Comparison of ENCODE assay signal across 8 cellular contexts in genomic region chr18:13823707-13824395, GRCh38. TPM values are rescaled to one million over a fixed set of nuclear protein-coding genes. Genes with fewer than 3 reads are reported as not detected.
DNase-seq lines count a peak whose midpoint lies in the region; ATAC-seq and TF ChIP-seq lines count a peak whose summit lies in the region.

TSS of gene MC5R (plus strand) at chr18:13824149. CDS start at chr18:13825766, 1,617 bp downstream.

- H3K4me2 ChIP-seq in OCI-LY1 (ENCODE audit: low read length) = peak within 1 kb of the TSS; percentile 75
- H3K4me2 ChIP-seq in fibroblast of lung (ENCODE audit: extremely low read depth, insufficient read depth, low read length) = peak within 1 kb of the TSS; percentile 59
- H3K4me2 ChIP-seq in neural cell (ENCODE audit: low read length) = peak within 1 kb of the TSS; percentile 70

- H3F3A ChIP-seq in OCI-LY1 (ENCODE audit: insufficient read depth, low read length) (no peaks in the 10 kb centered on the region), neural cell (ENCODE audit: insufficient read depth, low read length, poor library complexity, severe bottlenecking) (no peaks in the 10 kb centered on the region)

- H3K9me3 Mint-ChIP-seq in activated T-cell treated with anti-CD3 and anti-CD28 coated beads, Interleukin-2, amount 50 U/mL, for 24 hours = no peaks in the 10 kb centered on the region

- no peak within 1 kb of the TSS for H2AFZ ChIP-seq in OCI-LY1 (ENCODE audit: low read length)
- H2AFZ ChIP-seq in fibroblast of lung (ENCODE audit: low read length) = peak within 1 kb of the TSS; percentile 20
- H2AFZ ChIP-seq in neural cell (ENCODE audit: low read depth, low read length) = no peak within 1 kb of the TSS

- no peaks in the 10 kb centered on the region for H3K36me3 Mint-ChIP-seq in activated T-cell treated with anti-CD3 and anti-CD28 coated beads, Interleukin-2, amount 50 U/mL, for 24 hours (ENCODE audit: low read depth)

- peaks cover 43% of the 10 kb centered on the region for H3K27me3 Mint-ChIP-seq in activated T-cell treated with anti-CD3 and anti-CD28 coated beads, Interleukin-2, amount 50 U/mL, for 24 hours

- no peaks in the 10 kb centered on the region for H3K9me3 ChIP-seq in OCI-LY1 (ENCODE audit: low read length)
- H3K9me3 ChIP-seq in fibroblast of lung (ENCODE audit: control insufficient read depth, insufficient read depth, low read depth, low read length) = no peaks in the 10 kb centered on the region
- H3K9me3 ChIP-seq in neural cell (ENCODE audit: low read length) = no peaks in the 10 kb centered on the region

- H3K27me3 ChIP-seq in OCI-LY1 (ENCODE audit: insufficient read depth, low read length) (peaks cover 7% of the 10 kb centered on the region; the same call in 1 of the 2 replicates), fibroblast of lung (ENCODE audit: control insufficient read depth, insufficient read depth, low read length) (no peaks in the 10 kb centered on the region), neural cell (ENCODE audit: insufficient read depth, low read depth, low read length) (peaks cover 3% of the 10 kb centered on the region)

- H3K36me3 ChIP-seq in OCI-LY1 (ENCODE audit: insufficient read depth, low read length) (no peaks in the 10 kb centered on the region), fibroblast of lung (ENCODE audit: control insufficient read depth, insufficient read depth, low read length) (no peaks in the 10 kb centered on the region), neural cell (ENCODE audit: insufficient read depth, low read length) (no peaks in the 10 kb centered on the region)

- no peak for TF ChIP-seq EP300 in neural cell (conservative IDR thresholded peaks at IDR 0.05; ENCODE audit: poor library complexity, severe bottlenecking)

- no peak within 1 kb of the TSS for H3K27ac Mint-ChIP-seq in activated T-cell treated with anti-CD3 and anti-CD28 coated beads, Interleukin-2, amount 50 U/mL, for 24 hours

- ATAC-seq in GM18907 (IDR thresholded peaks at IDR 0.05; ENCODE audit: unreplicated experiment) (peak; percentile 94), HG03159 (IDR thresholded peaks at IDR 0.05; ENCODE audit: unreplicated experiment) (peak; percentile 84)
- ATAC-seq in stimulated activated naive CD8-positive, alpha-beta T cell treated with anti-CD3 and anti-CD28 coated beads, Interleukin-15, Interleukin-2, amounts not matched to agents 100 U/mL and 50 U/mL, for 24 hours = peak; percentile 76

- H3K9me2 ChIP-seq in OCI-LY1 (ENCODE audit: low read depth, low read length) (no peaks in the 10 kb centered on the region), neural cell (ENCODE audit: insufficient read depth, low read length) (no peaks in the 10 kb centered on the region)

- H3K4me1 ChIP-seq in OCI-LY1 (ENCODE audit: insufficient read depth, low read length, severe bottlenecking) = peaks cover 4% of the 10 kb centered on the region
- H3K4me1 ChIP-seq in fibroblast of lung (ENCODE audit: control insufficient read depth, extremely low read depth, insufficient read depth, low read length) = no peaks in the 10 kb centered on the region

- H3K4me3 Mint-ChIP-seq in activated T-cell treated with anti-CD3 and anti-CD28 coated beads, Interleukin-2, amount 50 U/mL, for 24 hours = no peak within 1 kb of the TSS

- H3K79me2 ChIP-seq in OCI-LY1 (ENCODE audit: insufficient read depth, low read length) (no peaks in the 10 kb centered on the region), fibroblast of lung (ENCODE audit: control insufficient read depth, insufficient read depth, low read length) (no peaks in the 10 kb centered on the region), neural cell (replicated peaks; ENCODE audit: insufficient read depth, low read length) (no peaks in the 10 kb centered on the region)

- TF ChIP-seq CTCF in OCI-LY1 (IDR thresholded peaks at IDR 0.05; ENCODE audit: low read length) (peak; percentile 100), fibroblast of lung (conservative IDR thresholded peaks at IDR 0.05 in 1 of 2, IDR thresholded peaks at IDR 0.05 in 1 of 2; ENCODE audit: low read depth in 1 of 2, low read length in 2 of 2) (peak; percentile 62 to 81), neural cell (IDR thresholded peaks at IDR 0.05; ENCODE audit: poor library complexity, severe bottlenecking) (peak; percentile 97)

- H3K9ac ChIP-seq in OCI-LY1 (ENCODE audit: low read length) (peak within 1 kb of the TSS; percentile 21; the same call in 1 of the 2 replicates), fibroblast of lung (ENCODE audit: insufficient read depth, low read length) (no peak within 1 kb of the TSS), neural cell (ENCODE audit: low read length) (no peak within 1 kb of the TSS)

- peaks cover 3% of the 10 kb centered on the region for H3K4me1 Mint-ChIP-seq in activated T-cell treated with anti-CD3 and anti-CD28 coated beads, Interleukin-2, amount 50 U/mL, for 24 hours (ENCODE audit: low read depth)

- H4K20me1 ChIP-seq in OCI-LY1 (ENCODE audit: insufficient read depth, low read length) (no peaks in the 10 kb centered on the region), fibroblast of lung (ENCODE audit: control insufficient read depth, extremely low read depth, insufficient read depth, low read length) (no peaks in the 10 kb centered on the region), neural cell (ENCODE audit: insufficient read depth) (no peaks in the 10 kb centered on the region)

- H3K4me3 ChIP-seq in OCI-LY1 (ENCODE audit: low read depth, low read length, poor library complexity, severe bottlenecking) = peak within 1 kb of the TSS; percentile 49
- peak within 1 kb of the TSS in 3 of 4 experiments; percentile 20 to 53 (median 21) for H3K4me3 ChIP-seq in fibroblast of lung (replicated peaks in 1 of 4; ENCODE audit: control extremely low read depth in 1 of 4, insufficient read depth in 1 of 4, low read depth in 3 of 4, low read length in 4 of 4)
- peak within 1 kb of the TSS; percentile 61 for H3K4me3 ChIP-seq in neural cell (ENCODE audit: low read length)

- DNase-seq in AML-193 (lab: John Stamatoyannopoulos, UW) (peak; percentile 12 to 39), fibroblast of lung (ENCODE audit: low read depth in 2 of 2) (peak; percentile 21 to 25)
- DNase-seq in activated T-cell treated with anti-CD3 and anti-CD28 coated beads, Interleukin-2, amount 50 U/mL, for 24 hours = peak; percentile 86
- DNase-seq in stimulated activated naive CD8-positive, alpha-beta T cell treated with anti-CD3 and anti-CD28 coated beads, Interleukin-15, Interleukin-2, amounts not matched to agents 100 U/mL and 50 U/mL, for 24 hours = peak; percentile 85

- peak; percentile 93 for TF ChIP-seq RAD21 in neural cell (conservative IDR thresholded peaks at IDR 0.05)

- H3K27ac ChIP-seq in OCI-LY1 (ENCODE audit: low read depth, low read length, poor library complexity, severe bottlenecking) (no peak within 1 kb of the TSS), fibroblast of lung (ENCODE audit: insufficient read depth, low read length) (no peak within 1 kb of the TSS), neural cell (ENCODE audit: low read length) (no peak within 1 kb of the TSS)

TF ChIP-seq in neural cell, 6 proteins besides CTCF, POLR2A, EP300 and RAD21:
- TF ChIP-seq SMC3 (conservative IDR thresholded peaks at IDR 0.05; ENCODE audit: poor library complexity) (peak; percentile 92), EZH2 (IDR thresholded peaks at IDR 0.05; ENCODE audit: borderline replicate concordance, insufficient read depth, low read length, poor library complexity, severe bottlenecking) (no peak), MXI1 (conservative IDR thresholded peaks at IDR 0.05; ENCODE audit: poor library complexity, severe bottlenecking) (peak; percentile 17)

RNA-seq across cellular contexts. Expression of gene MC5R, which starts in this region (rescaled TPM):
- not detected in 2 replicates for total RNA-seq in fibroblast of lung
- polyA plus RNA-seq in fibroblast of lung (not detected in 2 replicates), neural cell (not detected in 2 replicates)
- not detected in 2 replicates for polyA plus RNA-seq in fibroblast of lung (2012)
- polyA minus RNA-seq in fibroblast of lung (ENCODE audit: low replicate concordance) (0.79 TPM in 1 of 2 replicates, not detected in the other), neural cell (not detected in 2 replicates)

Comparison
In these comparisons a context has a peak if more than half of its experiments do, and no peak if none do; other contexts are left out.
1. Peak in DNase-seq, H3K4me3 ChIP-seq and H3K4me2 ChIP-seq in fibroblast of lung; RNA of the gene not detected or under 1 TPM.
2. DNase-seq: peak in every context shown above with its lines; median percentile 86 in activated T-cell treated with anti-CD3 and anti-CD28 coated beads, Interleukin-2, amount 50 U/mL, for 24 hours; 85 in stimulated activated naive CD8-positive, alpha-beta T cell treated with anti-CD3 and anti-CD28 coated beads, Interleukin-15, Interleukin-2, amounts not matched to agents 100 U/mL and 50 U/mL, for 24 hours; 26 in AML-193; 23 in fibroblast of lung.